Comparison of ENCODE assay signal across 16 cellular contexts in the genomic region with DNA sequence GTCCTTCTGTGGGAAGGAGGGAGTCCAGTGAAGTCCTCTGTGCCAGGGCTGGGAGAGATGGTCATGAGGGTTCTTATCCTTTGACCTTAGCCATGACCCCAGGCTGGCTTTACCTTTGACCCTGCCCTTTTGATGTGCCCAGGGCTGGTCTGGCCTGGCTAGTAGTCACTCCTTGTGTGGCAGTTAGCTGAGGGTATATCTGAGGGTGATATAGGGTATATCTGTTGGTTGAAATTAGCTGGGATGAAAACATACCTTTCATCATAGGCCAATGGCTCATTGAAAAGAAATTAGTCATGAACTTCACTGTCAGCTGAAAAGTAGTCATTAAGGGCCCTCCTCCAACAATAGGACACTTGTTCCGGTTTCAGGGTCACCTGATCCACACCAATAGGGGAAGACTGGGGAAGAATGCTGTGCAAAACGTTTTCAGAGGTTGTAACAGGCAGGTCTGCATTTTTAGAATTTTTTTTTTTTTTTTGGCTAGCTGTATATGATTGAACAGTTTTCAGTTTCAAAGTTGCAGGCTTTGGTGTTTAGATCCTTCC.
DNase-seq lines count a peak whose midpoint lies in the region; ATAC-seq and TF ChIP-seq lines count a peak whose summit lies in the region.
"Had no signal": no experiment of that assay in that cellular context is flagged by ENCODE, and none has a peak within 500 bp of the region (broad histone marks: within the 10 kb centered on the region; RNA-seq: fewer than 3 reads in every experiment).

No MANE protein-coding gene starts in this region.

- H3K4me3 ChIP-seq in cardiac muscle cell: no peak overlapping the region
- H3K4me3 ChIP-seq: K562, Peyer's patch, skin epidermis had no signal

- no peaks in the 10 kb centered on the region for H3K27me3 ChIP-seq in cardiac muscle cell
- H3K27me3 ChIP-seq: Peyer's patch had no signal

- DNase-seq in RKO (ENCODE audit: low spot score): peak; percentile 32
- no peak for DNase-seq in cardiac muscle cell (ENCODE audit: low read depth in 1 of 2, low spot score in 1 of 2)
- DNase-seq in pons (ENCODE audit: low spot score): peak; percentile 16
- no peak for DNase-seq in iPS-NIHi11 (ENCODE audit: low spot score)
- no peak for DNase-seq in DMS153 (lab: John Stamatoyannopoulos, UW)
- no peak for DNase-seq in cortex of kidney (lab: John Stamatoyannopoulos, UW)
- DNase-seq: activated naive CD4-positive, alpha-beta T cell treated with anti-CD3 and anti-CD28 coated beads, Interleukin-2, amount 50 U/mL, for 16 hours; DMS53; NCI-H1436; NCI-H510A; Peyer's patch had no signal

- ATAC-seq in GM18868 (IDR thresholded peaks at IDR 0.05; ENCODE audit: unreplicated experiment) (peak; percentile 40), GM21515 (IDR thresholded peaks at IDR 0.05; ENCODE audit: unreplicated experiment) (no peak)
- ATAC-seq: K562, WTC11 had no signal

- H3K4me1 ChIP-seq in cardiac muscle cell (ENCODE audit: low read depth): no peaks in the 10 kb centered on the region

- H3K9me3 ChIP-seq in cardiac muscle cell (ENCODE audit: low read depth): no peaks in the 10 kb centered on the region
- H3K9me3 ChIP-seq: Peyer's patch had no signal

- no peak for TF ChIP-seq CTCF in cardiac muscle cell (IDR thresholded peaks at IDR 0.05; ENCODE audit: low read depth, low read length)

- H3K27ac ChIP-seq in cardiac muscle cell: peak overlapping the region; percentile 21

- H3K36me3 ChIP-seq in cardiac muscle cell: no peaks in the 10 kb centered on the region
- H3K36me3 ChIP-seq: Peyer's patch had no signal

Comparison
In these comparisons a context has a peak if more than half of its experiments do, and no peak if none do; other contexts are left out.
1. DNase-seq: peak in RKO (single experiment) and pons (single experiment); none in cardiac muscle cell (0 of 2), iPS-NIHi11 (single experiment), DMS153 (single experiment) and cortex of kidney (single experiment).